1 cellular context compared by ENCODE assay signal in genomic region chr22:33865248-33865647, GRCh38.
TF ChIP-seq lines count a peak whose summit lies in the region.

No MANE protein-coding gene starts in this region.

TF ChIP-seq in GM12878, 131 proteins besides CTCF, POLR2A, EP300 and RAD21 (continued from another document):
- no peak for TF ChIP-seq ZNF687 (IDR thresholded peaks at IDR 0.05)
TF ChIP-seq in GM12878: peak in this region for 0.
